In genomic region chr9:137389428-137389746, GRCh38 we compare ENCODE assay signal across 20 cellular contexts. TPM values are rescaled to one million over a fixed set of nuclear protein-coding genes. Genes with fewer than 3 reads are reported as not detected.
"Had no signal": no experiment of that assay in that cellular context is flagged by ENCODE, and none has a peak within 500 bp of the region (broad histone marks: within the 10 kb centered on the region; RNA-seq: fewer than 3 reads in every experiment).

No MANE protein-coding gene starts in this region.

- FAIRE-seq: small intestine, urothelium cell line had no signal

- H3K9me3 ChIP-seq: esophagus squamous epithelium, mucosa of descending colon, ovary, right atrium auricular region had no signal

- H3K36me3 ChIP-seq: ovary, right atrium auricular region had no signal

- H3K27ac Mint-ChIP-seq: effector memory CD8-positive, alpha-beta T cell had no signal

- H3K27ac ChIP-seq: esophagus squamous epithelium, ovary, right atrium auricular region had no signal

- H3K27me3 Mint-ChIP-seq: effector memory CD8-positive, alpha-beta T cell had no signal

- DNase-seq: cortex of kidney; effector memory CD8-positive, alpha-beta T cell; esophagus squamous epithelium; foreskin fibroblast; head of caudate nucleus; hippocampal formation; kidney glomerular epithelial cell; mucosa of descending colon; natural killer cell; nucleus accumbens; small intestine; stimulated activated CD4-positive, alpha-beta T cell treated with anti-CD3 and anti-CD28 coated beads, Interleukin-12 subunit alpha, Interleukin-12 subunit beta, amount 100 ng/mL, for 4 hours; stimulated activated naive CD4-positive, alpha-beta T cell; trophoblast cell had no signal

- H3K4me3 Mint-ChIP-seq: effector memory CD8-positive, alpha-beta T cell; natural killer cell; neural crest cell had no signal

- H3K9me3 Mint-ChIP-seq: effector memory CD8-positive, alpha-beta T cell; natural killer cell; neural crest cell had no signal

- ATAC-seq: effector memory CD8-positive, alpha-beta T cell; mucosa of descending colon; natural killer cell had no signal

- H3K36me3 Mint-ChIP-seq: natural killer cell had no signal

- H3K27me3 ChIP-seq: esophagus squamous epithelium, ovary, right atrium auricular region had no signal

- H3K4me3 ChIP-seq: esophagus squamous epithelium, mucosa of descending colon, ovary, right atrium auricular region had no signal

RNA-seq across cellular contexts. Expression of gene ENTPD8, which starts 51.8 kb away (rescaled TPM):
- total RNA-seq: epithelial cell of proximal tubule, esophagus squamous epithelium, natural killer cell, posterior vena cava, right atrium auricular region had no signal
